ENCODE assay signal across 9 cellular contexts in the genomic region with DNA sequence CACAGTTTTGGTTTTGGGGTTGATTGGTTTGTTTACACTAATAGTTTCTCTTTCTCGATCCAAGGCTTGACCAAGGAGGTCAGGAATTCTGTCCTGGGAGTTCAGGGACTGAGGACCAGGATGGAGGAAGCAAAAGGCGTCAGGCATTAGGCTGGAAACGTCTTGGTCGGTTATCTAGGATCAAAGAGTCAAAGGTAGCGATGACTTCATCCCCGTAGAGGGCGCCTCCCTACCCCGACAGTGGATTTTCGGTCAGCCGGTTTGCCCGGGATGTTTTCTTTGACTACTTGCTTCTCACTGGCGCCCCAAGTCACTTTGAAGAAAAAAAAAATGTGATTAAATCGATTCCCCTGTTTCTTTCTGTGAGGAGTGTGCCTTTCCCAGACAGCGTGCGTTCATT. TPM values are rescaled to one million over a fixed set of nuclear protein-coding genes. Genes with fewer than 3 reads are reported as not detected.
DNase-seq lines count a peak whose midpoint lies in the region; TF ChIP-seq lines count a peak whose summit lies in the region.
"Had no signal": no experiment of that assay in that cellular context is flagged by ENCODE, and none has a peak within 500 bp of the region (broad histone marks: within the 10 kb centered on the region; RNA-seq: fewer than 3 reads in every experiment).

No MANE protein-coding gene starts in this region.

- no peaks in the 10 kb centered on the region for H3K27me3 ChIP-seq in prostate gland (replicated peaks; ENCODE audit: insufficient read depth)

- H3K4me3 ChIP-seq in prostate gland, result no peak overlapping the region

- H3K9me3 ChIP-seq in prostate gland, result no peaks in the 10 kb centered on the region

- peak overlapping the region; percentile 86 to 87 for H3K27ac ChIP-seq in prostate gland

- intact Hi-C loops in prostate gland (cut with DNase I), result no loop called here

- H3K36me3 ChIP-seq in prostate gland, result no peaks in the 10 kb centered on the region

- H3K4me1 ChIP-seq in prostate gland (replicated peaks), result no peaks in the 10 kb centered on the region

- TF ChIP-seq POLR2A in erythroblast (IDR thresholded peaks at IDR 0.05; ENCODE audit: low read length) (no peak), prostate gland (IDR thresholded peaks at IDR 0.05) (no peak)

- WGBS in prostate gland, result 58% methylated on average over 15 of the region's 15 CpGs

- peak in 1 of 4 experiments; percentile 10 for TF ChIP-seq CTCF in prostate gland (IDR thresholded peaks at IDR 0.05)

- DNase-seq in DMS 273 (lab: John Stamatoyannopoulos, UW; ENCODE audit: unreplicated experiment) (peak; percentile 64), DMS 273 treated with DMSO at 0.1 percent for 48 hours (lab: John Stamatoyannopoulos, UW) (no peak), RPMI8226 (peak; percentile 26), erythroblast (lab: John Stamatoyannopoulos, UW) (peak; percentile 80 to 88), prostate gland (ENCODE audit: low spot score) (no peak), NCI-H2227 treated with DMSO at 0.1 percent for 48 hours (lab: John Stamatoyannopoulos, UW) (no peak), NCI-H2196 (lab: John Stamatoyannopoulos, UW; ENCODE audit: unreplicated experiment) (no peak), activated gamma-delta T cell treated with Interleukin-2 at 50 U/mL for 16 hours (no peak)
- DNase-seq: GOT3 had no signal

RNA-seq across cellular contexts. Expression of gene FHDC1, which starts 1.0 kb away (rescaled TPM):
- 10 to 100 TPM; 11.0 to 15.3 TPM for total RNA-seq in prostate gland

Comparison
In these comparisons a context has a peak if more than half of its experiments do, and no peak if none do; other contexts are left out.
1. DNase-seq: peak in DMS 273 (single experiment), RPMI8226 (single experiment) and erythroblast (2 of 2); none in DMS 273 treated with DMSO at 0.1 percent for 48 hours (single experiment), prostate gland (single experiment), NCI-H2227 treated with DMSO at 0.1 percent for 48 hours (single experiment), NCI-H2196 (single experiment) and activated gamma-delta T cell treated with Interleukin-2 at 50 U/mL for 16 hours (single experiment).